7 cellular contexts compared by ENCODE assay signal in genomic region chr9:21286099-21286498, GRCh38. TPM values are rescaled to one million over a fixed set of nuclear protein-coding genes. Genes with fewer than 3 reads are reported as not detected.
"Had no signal": no experiment of that assay in that cellular context is flagged by ENCODE, and none has a peak within 500 bp of the region (broad histone marks: within the 10 kb centered on the region; RNA-seq: fewer than 3 reads in every experiment).

No MANE protein-coding gene starts in this region.

- H3K4me3 ChIP-seq: K562 had no signal

- H3K36me3 Mint-ChIP-seq: IgD-negative memory B cell had no signal

- H3K4me3 Mint-ChIP-seq: IgD-negative memory B cell had no signal

- H3K27ac Mint-ChIP-seq: IgD-negative memory B cell had no signal

- H3K4me1 Mint-ChIP-seq: IgD-negative memory B cell had no signal

- ATAC-seq: K562 had no signal

- DNase-seq: IMR-90, KBM-7 had no signal

- FAIRE-seq: HTR-8/SVneo, K562 had no signal

RNA-seq across cellular contexts. Expression of gene IFNA5, which starts 19.0 kb away (rescaled TPM):
- total RNA-seq: HT-29, HT1080, IMR-90, K562 had no signal
- polyA plus RNA-seq: IgD-negative memory B cell, IMR-90, K562 had no signal

RNA-seq across cellular contexts. Expression of gene IFNA14, which starts 46.3 kb away (rescaled TPM):
- total RNA-seq: HT-29, HT1080, IMR-90, K562 had no signal
- polyA plus RNA-seq: IgD-negative memory B cell, IMR-90, K562 had no signal

RNA-seq across cellular contexts. Expression of gene KLHL9, which starts 49.1 kb away (rescaled TPM):
- polyA plus RNA-seq: K562 had no signal

RNA-seq across cellular contexts. Expression of gene IFNA17, which starts 58.1 kb away (rescaled TPM):
- total RNA-seq: HT-29, HT1080, IMR-90, K562 had no signal
- polyA plus RNA-seq: IgD-negative memory B cell, IMR-90, K562 had no signal
